ENCODE assay signal across 17 cellular contexts in the genomic region with DNA sequence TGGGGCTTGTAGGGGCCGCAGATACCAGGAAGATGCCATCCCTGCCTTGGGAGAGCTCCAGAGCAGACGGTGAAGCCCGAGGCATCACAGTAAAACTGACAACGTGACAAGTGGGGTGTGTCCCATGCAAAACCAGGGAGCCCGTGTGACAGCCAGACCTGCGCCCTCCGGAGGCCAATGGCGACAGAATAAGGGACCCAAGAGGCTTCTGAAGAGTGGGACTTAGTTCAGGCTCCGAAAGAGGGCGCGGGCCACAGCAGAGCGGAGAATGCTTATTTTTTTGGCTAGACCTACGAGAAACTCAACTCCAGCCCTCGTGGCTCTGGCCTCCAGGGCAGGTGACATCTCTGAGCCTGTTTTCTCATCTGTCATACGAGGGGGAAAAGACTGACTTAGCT. TPM values are rescaled to one million over a fixed set of nuclear protein-coding genes. Genes with fewer than 3 reads are reported as not detected.
DNase-seq lines count a peak whose midpoint lies in the region; ATAC-seq and TF ChIP-seq lines count a peak whose summit lies in the region.
"Had no signal": no experiment of that assay in that cellular context is flagged by ENCODE, and none has a peak within 500 bp of the region (broad histone marks: within the 10 kb centered on the region; RNA-seq: fewer than 3 reads in every experiment).

No MANE protein-coding gene starts in this region.

- WGBS in IMR-90 (ENCODE audit: extremely low coverage in 2 of 2, insufficient read length in 1 of 2), 2 experiments, result 98% methylated on average over 7 of the region's 15 CpGs; no CpG with 5 or more reads in 1 of the 2 experiments

- H3K4me1 ChIP-seq in A673 (ENCODE audit: insufficient read depth, low read length, poor library complexity, severe bottlenecking), result no peaks in the 10 kb centered on the region
- peaks cover 9% of the 10 kb centered on the region; the same call in 1 of the 2 replicates for H3K4me1 ChIP-seq in IMR-90 (ENCODE audit: control insufficient read depth, insufficient read depth, low read length)

- no peak for TF ChIP-seq RAD21 in IMR-90 (IDR thresholded peaks at IDR 0.05; ENCODE audit: low read length)

- ATAC-seq in IMR-90 (ENCODE audit: low read depth), result no peak
- no peak for ATAC-seq in omental fat pad (ENCODE audit: low FRiP score)
- no peak for ATAC-seq in activated naive CD8-positive, alpha-beta T cell treated with anti-CD3 and anti-CD28 coated beads, Interleukin-2, amount 50 U/mL, for 24 hours

- no peak overlapping the region for H2BK15ac ChIP-seq in IMR-90 (ENCODE audit: low read depth, low read length)

- TF ChIP-seq POLR2A in IMR-90 (IDR thresholded peaks at IDR 0.05; ENCODE audit: low read depth, low read length), result no peak

- dilution Hi-C loops in IMR-90 (cut with HindIII; ENCODE audit: low sequenced_read_pairs, unreplicated experiment), result no loop called here

- no peak overlapping the region for H3K4me2 ChIP-seq in IMR-90 (ENCODE audit: low read depth, low read length)
- H3K4me2 ChIP-seq: SK-N-SH had no signal

- H3K9me3 ChIP-seq in A673 (ENCODE audit: low read depth, low read length, poor library complexity, severe bottlenecking) (no peaks in the 10 kb centered on the region), IMR-90 (ENCODE audit: control insufficient read depth, insufficient read depth, low read length) (no peaks in the 10 kb centered on the region), WERI-Rb-1 (ENCODE audit: severe bottlenecking) (no peaks in the 10 kb centered on the region)
- H3K9me3 ChIP-seq: BLaER1 treated with 17β-estradiol and CSF1 and Interleukin-3, amounts not matched to agents 10 nM and 100 nM; SK-N-SH had no signal

- no peak overlapping the region for H3K56ac ChIP-seq in IMR-90 (ENCODE audit: extremely low read depth, insufficient read depth, low read length)

- H3K9ac ChIP-seq in IMR-90 (ENCODE audit: low read depth, low read length), result no peak overlapping the region
- H3K9ac ChIP-seq: SK-N-SH had no signal

- TF ChIP-seq CTCF in A673 (conservative IDR thresholded peaks at IDR 0.05; ENCODE audit: low read depth, low read length), result 0 out of 2 replicates have a peak, but pooled peaks have one; percentile 23
- TF ChIP-seq CTCF in IMR-90 (conservative IDR thresholded peaks at IDR 0.05; ENCODE audit: low read depth, low read length), result no peak
- TF ChIP-seq CTCF in WERI-Rb-1 (IDR thresholded peaks at IDR 0.05; ENCODE audit: low read depth, low read length), result peak; percentile 31; the same call in 1 of the 2 replicates
- no peak for TF ChIP-seq CTCF in omental fat pad (IDR thresholded peaks at IDR 0.05)

- H3K36me3 ChIP-seq in A673 (ENCODE audit: insufficient read depth, low read length, poor library complexity, severe bottlenecking) (peaks cover 42% of the 10 kb centered on the region), IMR-90 (ENCODE audit: control insufficient read depth, insufficient read depth, low read length) (peaks cover 66% of the 10 kb centered on the region), WERI-Rb-1 (peaks cover 81% of the 10 kb centered on the region)

- no peak overlapping the region for H2AK5ac ChIP-seq in IMR-90 (ENCODE audit: low read depth, low read length)

- CTCF ChIA-PET in A673 (lab: Charles Lee), result no interaction called here
- CTCF ChIA-PET in IMR-90 (lab: Yijun Ruan, JAX), result no interaction called here

- in situ Hi-C loops in IMR-90 (cut with MboI; ENCODE audit: low sequenced_read_pairs), result no loop called here

- H3K9me1 ChIP-seq in IMR-90 (ENCODE audit: insufficient read depth, low read length), result peaks cover 14% of the 10 kb centered on the region; the same call in 1 of the 2 replicates

- H3K27me3 ChIP-seq in A673 (replicated peaks; ENCODE audit: insufficient read depth, low read depth, low read length, poor library complexity), result no peaks in the 10 kb centered on the region
- no peaks in the 10 kb centered on the region for H3K27me3 ChIP-seq in IMR-90 (ENCODE audit: control insufficient read depth, insufficient read depth, low read length)
- H3K27me3 ChIP-seq in WERI-Rb-1 (ENCODE audit: insufficient read depth, low read depth, severe bottlenecking), result no peaks in the 10 kb centered on the region
- H3K27me3 ChIP-seq: BLaER1 treated with 17β-estradiol and CSF1 and Interleukin-3, amounts not matched to agents 10 nM and 100 nM had no signal

- DNase-seq in A673 (ENCODE audit: low spot score) (no peak), IMR-90 (no peak), WERI-Rb-1 (no peak), iPS-NIHi7 (ENCODE audit: extremely low spot score) (peak; percentile 37), retina (no peak), omental fat pad (ENCODE audit: low spot score) (no peak), AG08396 (ENCODE audit: low spot score) (no peak)
- DNase-seq in activated naive CD8-positive, alpha-beta T cell treated with anti-CD3 and anti-CD28 coated beads, Interleukin-2, amount 50 U/mL, for 24 hours, result no peak
- DNase-seq: 8988T, NCI-H1436, NCI-H2029 treated with DMSO at 0.1 percent for 48 hours, NCI-H510A, NCI-H82, SHP77, SK-N-SH had no signal

- H2BK20ac ChIP-seq in IMR-90 (ENCODE audit: low read depth, low read length), result no peak overlapping the region

- H3K27ac Mint-ChIP-seq in activated naive CD8-positive, alpha-beta T cell treated with anti-CD3 and anti-CD28 coated beads, Interleukin-2, amount 50 U/mL, for 24 hours, result no peak overlapping the region

- H2BK120ac ChIP-seq in IMR-90 (ENCODE audit: low read depth, low read length), result no peak overlapping the region

- H3K14ac ChIP-seq in IMR-90 (replicated peaks; ENCODE audit: low read depth, low read length), result no peak overlapping the region

- H3K23ac ChIP-seq in IMR-90 (ENCODE audit: low read depth, low read length), result no peak overlapping the region

- no peaks in the 10 kb centered on the region; the same call in 1 of the 2 replicates for H4K20me1 ChIP-seq in IMR-90 (ENCODE audit: insufficient read depth, low read length)

- H3K4me3 Mint-ChIP-seq in activated naive CD8-positive, alpha-beta T cell treated with anti-CD3 and anti-CD28 coated beads, Interleukin-2, amount 50 U/mL, for 24 hours, result no peak overlapping the region

- H2BK5ac ChIP-seq in IMR-90 (ENCODE audit: low read depth, low read length, poor library complexity, severe bottlenecking), result no peak overlapping the region

- no peak overlapping the region for H4K8ac ChIP-seq in IMR-90 (ENCODE audit: low read depth in 2 of 2, low read length in 2 of 2)

- peak overlapping the region; percentile 42 for H2AK9ac ChIP-seq in IMR-90 (replicated peaks; ENCODE audit: low read depth, low read length, poor library complexity)

- H3K79me1 ChIP-seq in IMR-90 (ENCODE audit: low read depth in 1 of 2, low read length in 2 of 2), result peaks cover 3 to 16% of the 10 kb centered on the region in 2 experiments

- POLR2A ChIA-PET in A673 (lab: Charles Lee; ENCODE audit: low non-redundant PET), result no interaction called here
- POLR2A ChIA-PET in IMR-90 (lab: Charles Lee; ENCODE audit: unreplicated experiment), result no interaction called here

- H4K91ac ChIP-seq in IMR-90 (ENCODE audit: insufficient read depth, low read depth, low read length), result no peak overlapping the region

- H2AFZ ChIP-seq in IMR-90 (replicated peaks; ENCODE audit: low read length, poor library complexity), result no peak overlapping the region

- no peak overlapping the region for H3K18ac ChIP-seq in IMR-90 (ENCODE audit: low read depth, low read length)

- intact Hi-C loops in A673 (cut with micrococcal nuclease; ENCODE audit: unreplicated experiment) (no loop called here), IMR-90 (cut with micrococcal nuclease) (no loop called here)

- H4K5ac ChIP-seq in IMR-90 (ENCODE audit: low read depth, low read length), result no peak overlapping the region

- H3K27ac ChIP-seq in A673 (ENCODE audit: low read depth, low read length, poor library complexity, severe bottlenecking), result no peak overlapping the region
- H3K27ac ChIP-seq in IMR-90 (ENCODE audit: insufficient read depth, low read length), result no peak overlapping the region
- no peak overlapping the region for H3K27ac ChIP-seq in WERI-Rb-1
- H3K27ac ChIP-seq: HL-60 had no signal

- BruUV-seq in A673 (replicated peaks; lab: Mats Ljungman, UMichigan) (no TSS peak), IMR-90 (replicated peaks; lab: Mats Ljungman, UMichigan) (no TSS peak)

- H3K27me3 Mint-ChIP-seq in activated naive CD8-positive, alpha-beta T cell treated with anti-CD3 and anti-CD28 coated beads, Interleukin-2, amount 50 U/mL, for 24 hours, result no peaks in the 10 kb centered on the region

- H3K9me3 Mint-ChIP-seq in activated naive CD8-positive, alpha-beta T cell treated with anti-CD3 and anti-CD28 coated beads, Interleukin-2, amount 50 U/mL, for 24 hours, result no peaks in the 10 kb centered on the region

- H3K36me3 Mint-ChIP-seq in activated naive CD8-positive, alpha-beta T cell treated with anti-CD3 and anti-CD28 coated beads, Interleukin-2, amount 50 U/mL, for 24 hours (ENCODE audit: low read depth), result peaks cover 12% of the 10 kb centered on the region

- H3K4me1 Mint-ChIP-seq in activated naive CD8-positive, alpha-beta T cell treated with anti-CD3 and anti-CD28 coated beads, Interleukin-2, amount 50 U/mL, for 24 hours, result no peaks in the 10 kb centered on the region

- H3K4ac ChIP-seq in IMR-90 (ENCODE audit: low read depth, low read length), result no peak overlapping the region

- H3K4me3 ChIP-seq in A673 (ENCODE audit: low read depth, low read length, poor library complexity, severe bottlenecking), result no peak overlapping the region
- H3K4me3 ChIP-seq in IMR-90 (ENCODE audit: insufficient read depth, low read depth, low read length), result no peak overlapping the region
- no peak overlapping the region for H3K4me3 ChIP-seq in WERI-Rb-1 (ENCODE audit: low read depth, low read length)
- H3K4me3 ChIP-seq: BLaER1 treated with 17β-estradiol and CSF1 and Interleukin-3, amounts not matched to agents 10 nM and 100 nM had no signal

TF ChIP-seq in IMR-90, 13 proteins besides CTCF, POLR2A, EP300 and RAD21:
- TF ChIP-seq FOS (IDR thresholded peaks at IDR 0.05; ENCODE audit: low read depth, low read length) (no peak), RFX5 (IDR thresholded peaks at IDR 0.05; ENCODE audit: low read depth, low read length) (no peak), MAZ (IDR thresholded peaks at IDR 0.05; ENCODE audit: borderline replicate concordance, low read depth, low read length) (no peak), CHD1 (IDR thresholded peaks at IDR 0.05; ENCODE audit: low read depth, low read length) (no peak)

RNA-seq across cellular contexts. Expression of a gene that starts 23.1 kb away (rescaled TPM):
- total RNA-seq in A673 (2021), result 60.2 and 65.7 TPM in 2 replicates
- 12.2 and 12.4 TPM in 2 replicates for total RNA-seq in IMR-90 (2012; rRNA removed)
- 33.0 and 37.3 TPM in 2 replicates for polyA plus RNA-seq in IMR-90 (2012; rRNA removed)
- 27.1 and 46.5 TPM in 2 replicates for polyA plus RNA-seq in IMR-90 (2012; cell fraction: cytosol; rRNA removed)
- polyA plus RNA-seq in IMR-90 (2012; cell fraction: nucleus; rRNA removed; ENCODE audit: low replicate concordance), result 36.9 and 57.3 TPM in 2 replicates
- 10 to 100 TPM; 25.3 to 42.9 (median 41.0) TPM for total RNA-seq in omental fat pad

RNA-seq across cellular contexts. Expression of a gene that starts 30.4 kb away (rescaled TPM):
- total RNA-seq in A673 (2021) (128 TPM in 2 replicates), IMR-90 (2012; rRNA removed) (160 and 203 TPM in 2 replicates), omental fat pad (10 to 100 TPM; 25.7 to 59.2 (median 51.6) TPM)
- polyA plus RNA-seq in IMR-90 (2012; rRNA removed), result 310 and 381 TPM in 2 replicates
- polyA plus RNA-seq in IMR-90 (2012; cell fraction: cytosol; rRNA removed), result 436 and 568 TPM in 2 replicates
- 93.6 and 181 TPM in 2 replicates for polyA plus RNA-seq in IMR-90 (2012; cell fraction: nucleus; rRNA removed; ENCODE audit: low replicate concordance)

Comparison
In these comparisons a context has a peak if more than half of its experiments do, and no peak if none do; other contexts are left out.
1. CTCF ChIP-seq: peak in A673 (single experiment) and WERI-Rb-1 (single experiment); none in IMR-90 (single experiment) and omental fat pad (0 of 3).